19 cellular contexts compared by ENCODE assay signal in genomic region chr10:76116523-76116922, GRCh38.
"Had no signal": no experiment of that assay in that cellular context is flagged by ENCODE, and none has a peak within 500 bp of the region (broad histone marks: within the 10 kb centered on the region; RNA-seq: fewer than 3 reads in every experiment).

No MANE protein-coding gene starts in this region.

- DNase-seq: KBM-7, MV-4-11, NCI-H1048, NCI-H1105 treated with DMSO at 0.1 percent for 48 hours, NCI-H1417 treated with DMSO at 0.1 percent for 48 hours, NCI-H1694 treated with DMSO at 0.1 percent for 48 hours, NCI-H1930, NCI-H2081, NCI-H2171, NCI-H226, NCI-H446, NCI-H510A, NCI-H524 treated with DMSO at 0.1 percent for 48 hours, NCI-H69, NCI-H774, RPMI8226, SK-N-SH, SW 1271 had no signal

- FAIRE-seq: RCC 7860 had no signal

- H3K9me3 ChIP-seq: SK-N-SH had no signal
